ENCODE assay signal across 19 cellular contexts in genomic region chr18:80042785-80043184, GRCh38. TPM values are rescaled to one million over a fixed set of nuclear protein-coding genes. Genes with fewer than 3 reads are reported as not detected.
DNase-seq lines count a peak whose midpoint lies in the region; ATAC-seq, FAIRE-seq and TF ChIP-seq lines count a peak whose summit lies in the region.
"Had no signal": no experiment of that assay in that cellular context is flagged by ENCODE, and none has a peak within 500 bp of the region (broad histone marks: within the 10 kb centered on the region; RNA-seq: fewer than 3 reads in every experiment).

No MANE protein-coding gene starts in this region.

- in situ Hi-C loops in GM13977 (cut with MboI; ENCODE audit: low pct_unique_long_range_greater_than_20kb, low sequenced_read_pairs, unreplicated experiment), result no loop called here

- no peak for DNase-seq in GM12891 (ENCODE audit: insufficient read length, low spot score)
- no peak for DNase-seq in endothelial cell (ENCODE audit: low spot score)
- DNase-seq in osteoblast (ENCODE audit: insufficient read length, low spot score, missing footprints), result peak; percentile 66
- no peak for DNase-seq in NCI-H748 (lab: John Stamatoyannopoulos, UW; ENCODE audit: unreplicated experiment)
- DNase-seq in GM13977 (ENCODE audit: low spot score), result no peak
- DNase-seq: BE2C; CD4-positive, alpha-beta memory T cell; DMS153; DMS79 treated with DMSO at 0.1 percent for 48 hours; EL; H7 had no signal

- H3K4me1 Mint-ChIP-seq in endothelial cell (ENCODE audit: unreplicated experiment), result no peaks in the 10 kb centered on the region
- H3K4me1 Mint-ChIP-seq: GM23338 had no signal

- H3K27me3 Mint-ChIP-seq in endothelial cell (ENCODE audit: unreplicated experiment), result no peaks in the 10 kb centered on the region
- H3K27me3 Mint-ChIP-seq: CD4-positive, alpha-beta memory T cell had no signal

- H3K4me3 ChIP-seq in osteoblast (ENCODE audit: insufficient read depth, low read length), result no peak overlapping the region
- H3K4me3 ChIP-seq: A549, GM23338 had no signal

- H3K36me3 Mint-ChIP-seq in endothelial cell (ENCODE audit: low read depth, unreplicated experiment), result peaks cover 44% of the 10 kb centered on the region

- peak overlapping the region; percentile 47 for H3K4me3 Mint-ChIP-seq in endothelial cell (ENCODE audit: unreplicated experiment)
- H3K4me3 Mint-ChIP-seq: CD4-positive, alpha-beta memory T cell; GM23338 had no signal

- no peak overlapping the region for H3K27ac Mint-ChIP-seq in endothelial cell (ENCODE audit: unreplicated experiment)
- H3K27ac Mint-ChIP-seq: GM23338 had no signal

- TF ChIP-seq CTCF in endothelial cell (IDR thresholded peaks at IDR 0.05; ENCODE audit: unreplicated experiment), result no peak
- TF ChIP-seq CTCF in osteoblast (IDR thresholded peaks at IDR 0.05; ENCODE audit: extremely low read depth, low read depth, low read length), result no peak
- TF ChIP-seq CTCF in GM13977 (IDR thresholded peaks at IDR 0.05; ENCODE audit: extremely low read depth, insufficient read depth, missing control alignments), result no peak

- ATAC-seq in HG02885 (IDR thresholded peaks at IDR 0.05; ENCODE audit: poor library complexity, unreplicated experiment) (peak; percentile 54), HG02852 (IDR thresholded peaks at IDR 0.05; ENCODE audit: unreplicated experiment) (no peak)
- ATAC-seq: A549, GM23338 had no signal

- H2AFZ ChIP-seq in osteoblast (ENCODE audit: low read length), result no peak overlapping the region
- H2AFZ ChIP-seq: GM23338 had no signal

- H3K9me3 Mint-ChIP-seq in endothelial cell (ENCODE audit: unreplicated experiment), result no peaks in the 10 kb centered on the region
- H3K9me3 Mint-ChIP-seq: CD4-positive, alpha-beta memory T cell had no signal

- no peaks in the 10 kb centered on the region for H3K79me2 ChIP-seq in osteoblast (ENCODE audit: insufficient read depth, low read length)

- H3K4me1 ChIP-seq in osteoblast (ENCODE audit: insufficient read depth, low read length), result no peaks in the 10 kb centered on the region
- H3K4me1 ChIP-seq: A549, BE2C had no signal

- peaks cover 6% of the 10 kb centered on the region for H3K36me3 ChIP-seq in osteoblast (ENCODE audit: insufficient read depth, low read length)
- H3K36me3 ChIP-seq: BE2C had no signal

- no peaks in the 10 kb centered on the region for H3K27me3 ChIP-seq in osteoblast (ENCODE audit: insufficient read depth, low read length)
- H3K27me3 ChIP-seq: BE2C had no signal

- TF ChIP-seq POLR2A in GM12891 (IDR thresholded peaks at IDR 0.05; ENCODE audit: low read depth, low read length), result no peak

- no peaks in the 10 kb centered on the region for H3K9me3 ChIP-seq in osteoblast (ENCODE audit: low read depth, low read length)
- H3K9me3 ChIP-seq: A549, BE2C had no signal

- H4K20me1 ChIP-seq in osteoblast (ENCODE audit: insufficient read depth, low read length), result no peaks in the 10 kb centered on the region

- no peak overlapping the region for H3K4me2 ChIP-seq in osteoblast (ENCODE audit: insufficient read depth, low read length)
- H3K4me2 ChIP-seq: A549, GM23338 had no signal

- FAIRE-seq in GM12891 (lab: Jason Lieb, UNC), result peak; percentile 13
- FAIRE-seq: A549, G401.6, GM18507, HTR-8/SVneo had no signal

- H3K27ac ChIP-seq in osteoblast (ENCODE audit: low read depth, low read length), result no peak overlapping the region
- H3K27ac ChIP-seq: A549, C4-2B had no signal

TF ChIP-seq in GM12891, 5 proteins besides CTCF, POLR2A, EP300 and RAD21:
- no peak for TF ChIP-seq PAX5 (IDR thresholded peaks at IDR 0.05; ENCODE audit: insufficient read depth, low read length, severe bottlenecking)
- TF ChIP-seq POLR2AphosphoS5 (IDR thresholded peaks at IDR 0.05; ENCODE audit: low read depth, low read length), result no peak
- TF ChIP-seq TAF1 (IDR thresholded peaks at IDR 0.05; ENCODE audit: low read depth, low read length), result no peak
- no peak for TF ChIP-seq POU2F2 (IDR thresholded peaks at IDR 0.05; ENCODE audit: low read depth, low read length)
- no peak for TF ChIP-seq SPI1 (IDR thresholded peaks at IDR 0.05; ENCODE audit: low read depth, low read length)

RNA-seq across cellular contexts. Expression of gene RBFA, which starts 8.6 kb away (rescaled TPM):
- 33.2 TPM for polyA plus RNA-seq in GM12891 (2012; ENCODE audit: low read depth, missing spikeins)
- total RNA-seq in endothelial cell (ENCODE audit: unreplicated experiment) (25.6 TPM), osteoblast (28.9 and 29.0 TPM in 2 replicates)

RNA-seq across cellular contexts. Expression of gene TXNL4A, which starts 54.4 kb away (rescaled TPM):
- 118 TPM for polyA plus RNA-seq in GM12891 (2012; ENCODE audit: low read depth, missing spikeins)
- total RNA-seq in endothelial cell (ENCODE audit: unreplicated experiment), result 86.8 TPM
- total RNA-seq in osteoblast, result 53.6 and 54.6 TPM in 2 replicates
